In genomic region chr9:123639743-123640142, GRCh38 we compare ENCODE assay signal across 28 cellular contexts.
"Had no signal": no experiment of that assay in that cellular context is flagged by ENCODE, and none has a peak within 500 bp of the region (broad histone marks: within the 10 kb centered on the region; RNA-seq: fewer than 3 reads in every experiment).

No MANE protein-coding gene starts in this region.

- H3K4me3 Mint-ChIP-seq: mesothelial cell of epicardium; nephron; neural crest cell; stimulated activated effector memory CD8-positive, alpha-beta T cell treated with anti-CD3 and anti-CD28 coated beads, Interleukin-12 subunit alpha, Interleukin-12 subunit beta, amount 100 ng/mL, for 72 hours had no signal

- DNase-seq: hypothalamus; immature natural killer cell; kidney; left colon; left lung; lower lobe of right lung; mammary epithelial cell; mesendoderm; naive B cell; nucleus accumbens; pancreas; posterior cingulate gyrus; retina; right cardiac atrium; sigmoid colon; small intestine; spleen; stimulated activated CD4-positive, alpha-beta T cell treated with anti-CD3 and anti-CD28 coated beads, Interleukin-4, amount 100 ng/mL, for 24 hours; stimulated activated naive CD4-positive, alpha-beta T cell treated with Interleukin-2 at 50 U/mL for 16 hours; transverse colon; upper lobe of left lung had no signal

- H3K27me3 Mint-ChIP-seq: naive B cell had no signal

- H3K4me3 ChIP-seq: left lung, lower lobe of right lung, pancreas, prostate gland, sigmoid colon, spleen, transverse colon, upper lobe of left lung, vagina had no signal

- H3K27me3 ChIP-seq: left lung, sigmoid colon, spleen, transverse colon, upper lobe of left lung, vagina had no signal

- H3K27ac Mint-ChIP-seq: mesothelial cell of epicardium; nephron; stimulated activated effector memory CD8-positive, alpha-beta T cell treated with anti-CD3 and anti-CD28 coated beads, Interleukin-12 subunit alpha, Interleukin-12 subunit beta, amount 100 ng/mL, for 72 hours had no signal

- H3K9me3 ChIP-seq: left lung, lower lobe of right lung, pancreas, prostate gland, sigmoid colon, spleen, transverse colon, upper lobe of left lung, vagina had no signal

- H3K36me3 Mint-ChIP-seq: mesothelial cell of epicardium; stimulated activated effector memory CD8-positive, alpha-beta T cell treated with anti-CD3 and anti-CD28 coated beads, Interleukin-12 subunit alpha, Interleukin-12 subunit beta, amount 100 ng/mL, for 72 hours had no signal

- H3K27ac ChIP-seq: left lung, lower lobe of right lung, pancreas, prostate gland, sigmoid colon, spleen, transverse colon, upper lobe of left lung, vagina had no signal

- FAIRE-seq: islet of Langerhans, kidney, pancreas, small intestine had no signal

- H3K4me1 ChIP-seq: pancreas, prostate gland had no signal

- ATAC-seq: left colon; left lung; lower lobe of right lung; pancreas; right cardiac atrium; stimulated activated effector memory CD8-positive, alpha-beta T cell treated with anti-CD3 and anti-CD28 coated beads, Interleukin-12 subunit alpha, Interleukin-12 subunit beta, amount 100 ng/mL, for 72 hours had no signal

- H3K9me3 Mint-ChIP-seq: immature natural killer cell; mesothelial cell of epicardium; naive B cell; nephron; neural crest cell; stimulated activated effector memory CD8-positive, alpha-beta T cell treated with anti-CD3 and anti-CD28 coated beads, Interleukin-12 subunit alpha, Interleukin-12 subunit beta, amount 100 ng/mL, for 72 hours had no signal

- H3K36me3 ChIP-seq: lower lobe of right lung, pancreas, prostate gland, sigmoid colon, transverse colon, vagina had no signal
